ENCODE assay signal across 15 cellular contexts in genomic region chr15:38652183-38652794, GRCh38.
DNase-seq lines count a peak whose midpoint lies in the region; ATAC-seq and TF ChIP-seq lines count a peak whose summit lies in the region.
"Had no signal": no experiment of that assay in that cellular context is flagged by ENCODE, and none has a peak within 500 bp of the region (broad histone marks: within the 10 kb centered on the region; RNA-seq: fewer than 3 reads in every experiment).

No MANE protein-coding gene starts in this region.

- no peak for DNase-seq in CD4-positive, CD25-positive, alpha-beta regulatory T cell
- DNase-seq in T-helper 17 cell (no peak), immature natural killer cell (peak in 1 of 3 donors; percentile 14), caudate nucleus (lab: John Stamatoyannopoulos, UW) (no peak), PC-9 (no peak), Right ventricle myocardium inferior (ENCODE audit: missing footprints) (no peak)
- DNase-seq: cerebellar nuclear complex; left colon; NCI-H1930; occipital lobe; sigmoid colon; stimulated activated CD4-positive, alpha-beta T cell treated with anti-CD3 and anti-CD28 coated beads, Interleukin-2, amount 100 ng/mL, for 48 hours; tibial artery had no signal

- no peaks in the 10 kb centered on the region for H3K9me3 ChIP-seq in CD4-positive, CD25-positive, alpha-beta regulatory T cell (ENCODE audit: control insufficient read depth in 2 of 2, low read length in 2 of 2)
- H3K9me3 ChIP-seq in DOHH2 (ENCODE audit: control insufficient read depth, insufficient read depth, low read length) (peaks cover 5% of the 10 kb centered on the region; the same call in 1 of the 2 replicates), T-helper 17 cell (ENCODE audit: control insufficient read depth, low read length, poor library complexity, severe bottlenecking) (no peaks in the 10 kb centered on the region), PC-9 (ENCODE audit: insufficient read depth, low read depth) (no peaks in the 10 kb centered on the region)
- H3K9me3 ChIP-seq: sigmoid colon, tibial artery had no signal

- no peaks in the 10 kb centered on the region for H3K36me3 Mint-ChIP-seq in CD4-positive, CD25-positive, alpha-beta regulatory T cell
- H3K36me3 Mint-ChIP-seq in T-helper 17 cell (ENCODE audit: low read depth) (no peaks in the 10 kb centered on the region), immature natural killer cell (no peaks in the 10 kb centered on the region)

- H3K27ac ChIP-seq in CD4-positive, CD25-positive, alpha-beta regulatory T cell (ENCODE audit: insufficient read depth, low read length, poor library complexity, severe bottlenecking) = peak overlapping the region; percentile 81
- H3K27ac ChIP-seq in DOHH2 (ENCODE audit: low read depth, low read length) = peak overlapping the region; percentile 82
- H3K27ac ChIP-seq in caudate nucleus (ENCODE audit: low read depth, low read length) = no peak overlapping the region
- H3K27ac ChIP-seq in PC-9 = no peak overlapping the region
- H3K27ac ChIP-seq: sigmoid colon, tibial artery, VCaP had no signal

- H3K4me1 Mint-ChIP-seq in CD4-positive, CD25-positive, alpha-beta regulatory T cell = peaks cover 33 to 90% (median 66%) of the 10 kb centered on the region in 4 donors
- H3K4me1 Mint-ChIP-seq in T-helper 17 cell (peaks cover 48% of the 10 kb centered on the region), immature natural killer cell (peaks cover 79 to 81% of the 10 kb centered on the region in 2 donors)

- peak overlapping the region; percentile 78 for H3K4me3 ChIP-seq in CD4-positive, CD25-positive, alpha-beta regulatory T cell (ENCODE audit: low read depth, low read length)
- peak overlapping the region; percentile 59 for H3K4me3 ChIP-seq in DOHH2 (ENCODE audit: low read length)
- no peak overlapping the region for H3K4me3 ChIP-seq in PC-9
- H3K4me3 ChIP-seq: sigmoid colon, tibial artery had no signal

- H3K9me3 Mint-ChIP-seq in CD4-positive, CD25-positive, alpha-beta regulatory T cell = peaks cover 0 to 4% (median 0%) of the 10 kb centered on the region in 7 donors
- no peaks in the 10 kb centered on the region for H3K9me3 Mint-ChIP-seq in immature natural killer cell

- no TSS peak for BruUV-seq in PC-9 (replicated peaks; lab: Mats Ljungman, UMichigan)

- H3F3A ChIP-seq in DOHH2 (ENCODE audit: control insufficient read depth, insufficient read depth) = no peaks in the 10 kb centered on the region; the same call in 1 of the 2 replicates
- H3F3A ChIP-seq in PC-9 (ENCODE audit: insufficient read depth, low read depth) = no peaks in the 10 kb centered on the region

- peak overlapping the region; percentile 94 to 98 (median 98) for H3K27ac Mint-ChIP-seq in CD4-positive, CD25-positive, alpha-beta regulatory T cell
- H3K27ac Mint-ChIP-seq in T-helper 17 cell (peak overlapping the region; percentile 98), immature natural killer cell (peak overlapping the region; percentile 91 to 98 (median 97))

- no peaks in the 10 kb centered on the region for H3K27me3 Mint-ChIP-seq in CD4-positive, CD25-positive, alpha-beta regulatory T cell
- H3K27me3 Mint-ChIP-seq in T-helper 17 cell = no peaks in the 10 kb centered on the region
- H3K27me3 Mint-ChIP-seq in immature natural killer cell (ENCODE audit: low read depth in 3 of 3) = peaks cover 3 to 10% (median 9%) of the 10 kb centered on the region in 3 donors

- POLR2A ChIA-PET in PC-9 (lab: Charles Lee; ENCODE audit: unreplicated experiment) = no interaction called here

- H3K9me2 ChIP-seq in DOHH2 (replicated peaks; ENCODE audit: control insufficient read depth, low read length) = no peaks in the 10 kb centered on the region
- H3K9me2 ChIP-seq in PC-9 (ENCODE audit: insufficient read depth) = no peaks in the 10 kb centered on the region

- H3K79me2 ChIP-seq in DOHH2 (ENCODE audit: control insufficient read depth, low read length) = no peaks in the 10 kb centered on the region
- no peaks in the 10 kb centered on the region for H3K79me2 ChIP-seq in PC-9 (ENCODE audit: low read depth)

- CTCF ChIA-PET in PC-9 (lab: Charles Lee) = no interaction called here

- H2AFZ ChIP-seq in PC-9 = no peak overlapping the region

- H3K4me1 ChIP-seq in CD4-positive, CD25-positive, alpha-beta regulatory T cell (ENCODE audit: control insufficient read depth, insufficient read depth, low read length, poor library complexity, severe bottlenecking) = peaks cover 59% of the 10 kb centered on the region
- H3K4me1 ChIP-seq in DOHH2 (ENCODE audit: control insufficient read depth, low read length) (peaks cover 36% of the 10 kb centered on the region), PC-9 (replicated peaks; ENCODE audit: insufficient read depth) (no peaks in the 10 kb centered on the region)
- H3K4me1 ChIP-seq: sigmoid colon, tibial artery had no signal

- H4K20me1 ChIP-seq in DOHH2 (ENCODE audit: control insufficient read depth, insufficient read depth, low read depth, low read length) (no peaks in the 10 kb centered on the region), PC-9 (ENCODE audit: insufficient read depth) (no peaks in the 10 kb centered on the region)

- intact Hi-C loops in PC-9 (cut with micrococcal nuclease; ENCODE audit: unreplicated experiment) = no loop called here
- intact Hi-C loops in Right ventricle myocardium inferior (cut with DNase I) = no loop called here

- H3K4me2 ChIP-seq in DOHH2 (ENCODE audit: low read length) = peak overlapping the region; percentile 81
- no peak overlapping the region for H3K4me2 ChIP-seq in PC-9

- H3K27me3 ChIP-seq in CD4-positive, CD25-positive, alpha-beta regulatory T cell (ENCODE audit: control insufficient read depth, insufficient read depth, low read length) = no peaks in the 10 kb centered on the region
- no peaks in the 10 kb centered on the region for H3K27me3 ChIP-seq in DOHH2 (ENCODE audit: control insufficient read depth, low read length)
- H3K27me3 ChIP-seq in PC-9 (ENCODE audit: insufficient read depth, low read depth) = no peaks in the 10 kb centered on the region
- H3K27me3 ChIP-seq: tibial artery had no signal

- H3K4me3 Mint-ChIP-seq in CD4-positive, CD25-positive, alpha-beta regulatory T cell = peak overlapping the region; percentile 81 to 92 (median 88)
- H3K4me3 Mint-ChIP-seq in T-helper 17 cell (peak overlapping the region; percentile 88), immature natural killer cell (peak overlapping the region; percentile 82 to 95 (median 89))

- H3K36me3 ChIP-seq in CD4-positive, CD25-positive, alpha-beta regulatory T cell (ENCODE audit: control insufficient read depth, insufficient read depth, low read length) = no peaks in the 10 kb centered on the region
- H3K36me3 ChIP-seq in DOHH2 (ENCODE audit: control insufficient read depth, low read length) = no peaks in the 10 kb centered on the region
- no peaks in the 10 kb centered on the region for H3K36me3 ChIP-seq in PC-9 (ENCODE audit: low read depth)
- H3K36me3 ChIP-seq: sigmoid colon, tibial artery had no signal

- TF ChIP-seq CTCF in DOHH2 (IDR thresholded peaks at IDR 0.05; ENCODE audit: low read depth, low read length, poor library complexity, severe bottlenecking) (no peak), PC-9 (conservative IDR thresholded peaks at IDR 0.05) (no peak)

- no peak for ATAC-seq in CD4-positive, CD25-positive, alpha-beta regulatory T cell (ENCODE audit: low read depth in 2 of 2)
- ATAC-seq in T-helper 17 cell (no peak), Right ventricle myocardium inferior (no peak)

Comparison
In these comparisons a context has a peak if more than half of its experiments do, and no peak if none do; other contexts are left out.
1. H3K27ac ChIP-seq: peak in CD4-positive, CD25-positive, alpha-beta regulatory T cell (single experiment) and DOHH2 (single experiment); none in caudate nucleus (single experiment) and PC-9 (single experiment).
2. Peak in every context shown above with its lines, with median percentiles within 50 percentile points of each other: H3K27ac Mint-ChIP-seq and H3K4me3 Mint-ChIP-seq.